In genomic region chr21:31780944-31781343, GRCh38 we compare ENCODE assay signal across 10 cellular contexts. TPM values are rescaled to one million over a fixed set of nuclear protein-coding genes. Genes with fewer than 3 reads are reported as not detected.
DNase-seq lines count a peak whose midpoint lies in the region; ATAC-seq, FAIRE-seq and TF ChIP-seq lines count a peak whose summit lies in the region.
"Had no signal": no experiment of that assay in that cellular context is flagged by ENCODE, and none has a peak within 500 bp of the region (broad histone marks: within the 10 kb centered on the region; RNA-seq: fewer than 3 reads in every experiment).

No MANE protein-coding gene starts in this region.

- no peaks in the 10 kb centered on the region for H3K9me2 ChIP-seq in MM.1S (replicated peaks; ENCODE audit: insufficient read depth, low read length)

- H3K27me3 ChIP-seq in MM.1S (replicated peaks; ENCODE audit: insufficient read depth, low read length): peaks cover 23% of the 10 kb centered on the region
- no peaks in the 10 kb centered on the region for H3K27me3 ChIP-seq in Panc1 (ENCODE audit: control insufficient read depth, insufficient read depth, low read length)
- H3K27me3 ChIP-seq in left lung: no peaks in the 10 kb centered on the region
- H3K27me3 ChIP-seq: esophagus muscularis mucosa had no signal

- CTCF ChIA-PET in Panc1 (lab: Charles Lee): interaction anchor here (0.6 kb wide), 1 partner anchor 11 kb away, joined by 4 read pairs; no protein-coding TSS in a partner anchor

- ATAC-seq in Panc1 (no peak), left lung (peak; percentile 84), HG02678 (IDR thresholded peaks at IDR 0.05; ENCODE audit: unreplicated experiment) (no peak)

- H3K36me3 ChIP-seq in MM.1S (replicated peaks; ENCODE audit: insufficient read depth, low read length) (no peaks in the 10 kb centered on the region), Panc1 (ENCODE audit: control insufficient read depth, insufficient read depth, low read length) (no peaks in the 10 kb centered on the region), left lung (no peaks in the 10 kb centered on the region)
- H3K36me3 ChIP-seq: esophagus muscularis mucosa had no signal

- POLR2A ChIA-PET in Panc1 (lab: Charles Lee): no interaction called here

- H3K9me3 ChIP-seq in MM.1S (replicated peaks; ENCODE audit: insufficient read depth, low read length): no peaks in the 10 kb centered on the region
- no peaks in the 10 kb centered on the region for H3K9me3 ChIP-seq in Panc1 (ENCODE audit: control insufficient read depth, insufficient read depth, low read depth, low read length)
- H3K9me3 ChIP-seq in left lung: no peaks in the 10 kb centered on the region
- H3K9me3 ChIP-seq: esophagus muscularis mucosa had no signal

- no peaks in the 10 kb centered on the region for H3K79me2 ChIP-seq in MM.1S (ENCODE audit: low read length)

- BruUV-seq in Panc1 (replicated peaks; lab: Mats Ljungman, UMichigan): no TSS peak

- no peak overlapping the region for H2AFZ ChIP-seq in MM.1S (ENCODE audit: low read length)

- no peaks in the 10 kb centered on the region for H3K4me1 ChIP-seq in MM.1S (ENCODE audit: low read length)
- no peaks in the 10 kb centered on the region for H3K4me1 ChIP-seq in Panc1 (ENCODE audit: control insufficient read depth, insufficient read depth, low read length)
- no peaks in the 10 kb centered on the region for H3K4me1 ChIP-seq in left lung

- DNase-seq in DMS53 treated with DMSO at 0.1 percent for 48 hours (lab: John Stamatoyannopoulos, UW; ENCODE audit: unreplicated experiment) (peak; percentile 78), MM.1S (peak; percentile 68), Panc1 (ENCODE audit: low read depth, low spot score) (no peak), left lung (no peak), HTR-8/SVneo (ENCODE audit: insufficient read length, low spot score) (no peak), occipital lobe (lab: John Stamatoyannopoulos, UW) (no peak), epidermal melanocyte (ENCODE audit: insufficient read length, low spot score) (no peak)
- DNase-seq: activated naive CD4-positive, alpha-beta T cell treated with anti-CD3 and anti-CD28 coated beads, Interleukin-2, amount 50 U/mL, for 16 hours had no signal

- H3K4me3 ChIP-seq in MM.1S (ENCODE audit: low read length) (no peak overlapping the region), Panc1 (ENCODE audit: low read depth in 2 of 2, low read length in 2 of 2) (no peak overlapping the region), left lung (no peak overlapping the region)
- H3K4me3 ChIP-seq: esophagus muscularis mucosa had no signal

- no peak for FAIRE-seq in HTR-8/SVneo (lab: Jason Lieb, UNC)

- peak; percentile 50 for TF ChIP-seq CTCF in MM.1S (IDR thresholded peaks at IDR 0.05; ENCODE audit: low read length)
- TF ChIP-seq CTCF in Panc1 (IDR thresholded peaks at IDR 0.05): peak; percentile 24; the same call in 1 of the 2 replicates
- TF ChIP-seq CTCF in left lung (IDR thresholded peaks at IDR 0.05): no peak

- no peak overlapping the region for H3K4me2 ChIP-seq in MM.1S (ENCODE audit: low read depth, low read length)

- no peaks in the 10 kb centered on the region for H3F3A ChIP-seq in MM.1S (ENCODE audit: insufficient read depth, low read length)

- intact Hi-C loops in Panc1 (cut with micrococcal nuclease; ENCODE audit: unreplicated experiment): loop anchor here (2.0 to 10.0 kb wide), 2 partner anchors 94 to 478 kb away; partner anchors contain the start of gene HUNK
- intact Hi-C loops in left lung (cut with DNase I): loop anchor here in 1 of 2 donors (10.0 kb wide), 1 partner anchor 484 kb away; no protein-coding TSS in a partner anchor

- H4K20me1 ChIP-seq in MM.1S (ENCODE audit: insufficient read depth, low read length): no peaks in the 10 kb centered on the region

- in situ Hi-C loops in Panc1 (cut with HindIII; ENCODE audit: low pct_unique_long_range_greater_than_20kb, low sequenced_read_pairs): no loop called here

- no peak overlapping the region for H3K9ac ChIP-seq in MM.1S (ENCODE audit: low read length)

- H3K27ac ChIP-seq in MM.1S (ENCODE audit: low read length): no peak overlapping the region
- H3K27ac ChIP-seq in Panc1 (ENCODE audit: low read length): no peak overlapping the region
- no peak overlapping the region for H3K27ac ChIP-seq in left lung
- H3K27ac ChIP-seq: esophagus muscularis mucosa had no signal

RNA-seq across cellular contexts. Expression of gene SCAF4, which starts 49.0 kb away (rescaled TPM):
- total RNA-seq in Panc1 (2021; ENCODE audit: unreplicated experiment) (28.4 TPM), left lung (10 to 100 TPM; 23.9 to 29.7 TPM), occipital lobe (5.5 TPM)
- polyA plus RNA-seq in Panc1 (2012; ENCODE audit: insufficient read length): 16.8 TPM

Comparison
In these comparisons a context has a peak if more than half of its experiments do, and no peak if none do; other contexts are left out.
1. DNase-seq: peak in DMS53 treated with DMSO at 0.1 percent for 48 hours (single experiment) and MM.1S (single experiment); none in Panc1 (single experiment), left lung (0 of 2), HTR-8/SVneo (single experiment), occipital lobe (single experiment) and epidermal melanocyte (single experiment).
2. CTCF ChIP-seq: peak in MM.1S (single experiment) and Panc1 (single experiment); none in left lung (0 of 2).